ENCODE assay signal across 11 cellular contexts in the genomic region with DNA sequence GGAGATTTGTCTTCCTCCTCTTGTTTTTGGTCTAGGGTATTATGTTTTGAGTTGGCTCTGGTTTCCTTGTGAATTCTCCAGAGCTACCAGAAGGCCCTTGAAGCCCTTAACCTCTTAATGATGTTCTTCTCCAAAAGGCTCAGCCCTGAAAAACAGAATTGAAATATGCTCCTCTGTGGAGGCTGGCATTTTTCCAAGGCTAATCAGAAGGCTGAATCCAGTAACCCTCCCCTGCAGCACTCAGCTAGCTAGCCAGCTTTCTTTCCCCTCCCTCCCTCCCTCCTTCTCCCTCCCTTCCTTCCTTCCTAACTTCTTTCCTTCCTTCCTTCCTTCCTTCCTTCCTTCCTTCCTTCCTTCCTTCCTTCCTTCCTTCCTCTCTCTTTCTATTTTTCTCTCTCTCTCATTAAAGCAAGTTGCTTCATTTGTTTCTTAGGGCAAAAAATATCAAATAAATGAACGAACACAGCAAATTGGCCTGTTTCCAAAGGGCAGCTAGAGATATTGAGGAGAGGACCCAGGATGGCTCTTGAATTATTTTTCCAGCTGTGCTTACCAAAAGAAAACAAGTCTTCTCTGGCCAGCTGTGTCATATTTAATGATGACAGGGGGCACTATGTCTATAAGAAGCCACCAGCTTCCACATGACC. TPM values are rescaled to one million over a fixed set of nuclear protein-coding genes. Genes with fewer than 3 reads are reported as not detected.
DNase-seq lines count a peak whose midpoint lies in the region; ATAC-seq and TF ChIP-seq lines count a peak whose summit lies in the region.
"Had no signal": no experiment of that assay in that cellular context is flagged by ENCODE, and none has a peak within 500 bp of the region (broad histone marks: within the 10 kb centered on the region; RNA-seq: fewer than 3 reads in every experiment).

No MANE protein-coding gene starts in this region.

- H3K9me3 ChIP-seq in fibroblast of lung (ENCODE audit: control insufficient read depth, insufficient read depth, low read depth, low read length), result no peaks in the 10 kb centered on the region

- no peak for TF ChIP-seq CTCF in fibroblast of lung (conservative IDR thresholded peaks at IDR 0.05 in 1 of 2, IDR thresholded peaks at IDR 0.05 in 1 of 2; ENCODE audit: low read depth in 1 of 2, low read length in 2 of 2)

- H3K27ac ChIP-seq in fibroblast of lung (ENCODE audit: insufficient read depth, low read length), result no peak overlapping the region

- H3K4me2 ChIP-seq in fibroblast of lung (ENCODE audit: extremely low read depth, insufficient read depth, low read length), result no peak overlapping the region

- H3K79me2 ChIP-seq in fibroblast of lung (ENCODE audit: control insufficient read depth, insufficient read depth, low read length), result no peaks in the 10 kb centered on the region

- H4K20me1 ChIP-seq in fibroblast of lung (ENCODE audit: control insufficient read depth, extremely low read depth, insufficient read depth, low read length), result no peaks in the 10 kb centered on the region

- DNase-seq in D341Med (ENCODE audit: low spot score) (peak; percentile 17), NCI-H1436 (lab: John Stamatoyannopoulos, UW) (peak; percentile 82), NCI-H510A treated with DMSO at 0.1 percent for 48 hours (lab: John Stamatoyannopoulos, UW) (peak; percentile 96), fibroblast of lung (ENCODE audit: low read depth in 2 of 2) (peak; percentile 30 to 52), GDM1 (lab: John Stamatoyannopoulos, UW) (no peak), erythroblast (lab: John Stamatoyannopoulos, UW) (no peak)
- DNase-seq: KG1; naive thymus-derived CD8-positive, alpha-beta T cell; T-cell had no signal

- H3K9ac ChIP-seq in fibroblast of lung (ENCODE audit: insufficient read depth, low read length), result no peak overlapping the region

- no peak for TF ChIP-seq POLR2A in erythroblast (IDR thresholded peaks at IDR 0.05; ENCODE audit: low read length)

- no peaks in the 10 kb centered on the region for H3K4me1 ChIP-seq in fibroblast of lung (ENCODE audit: control insufficient read depth, extremely low read depth, insufficient read depth, low read length)

- no peak overlapping the region for H3K4me3 ChIP-seq in fibroblast of lung (replicated peaks in 1 of 4; ENCODE audit: control extremely low read depth in 1 of 4, insufficient read depth in 1 of 4, low read depth in 3 of 4, low read length in 4 of 4)

- H2AFZ ChIP-seq in fibroblast of lung (ENCODE audit: low read length), result no peak overlapping the region

- H3K36me3 ChIP-seq in fibroblast of lung (ENCODE audit: control insufficient read depth, insufficient read depth, low read length), result no peaks in the 10 kb centered on the region

- H3K27me3 ChIP-seq in fibroblast of lung (ENCODE audit: control insufficient read depth, insufficient read depth, low read length), result no peaks in the 10 kb centered on the region

- ATAC-seq in HG03342 (IDR thresholded peaks at IDR 0.05; ENCODE audit: unreplicated experiment) (no peak), GM19467 (IDR thresholded peaks at IDR 0.05; ENCODE audit: unreplicated experiment) (no peak)
- ATAC-seq: naive thymus-derived CD8-positive, alpha-beta T cell; T-cell had no signal

RNA-seq across cellular contexts. Expression of gene JAKMIP2, which starts 38.7 kb away (rescaled TPM):
- total RNA-seq in fibroblast of lung, result 0.51 and 1.3 TPM in 2 replicates
- polyA plus RNA-seq in fibroblast of lung, result 0.51 and 6.5 TPM in 2 replicates
- 0.29 and 5.3 TPM in 2 replicates for polyA plus RNA-seq in fibroblast of lung (2012)
- polyA minus RNA-seq in fibroblast of lung (ENCODE audit: low replicate concordance), result not detected in 2 replicates

Comparison
In these comparisons a context has a peak if more than half of its experiments do, and no peak if none do; other contexts are left out.
1. DNase-seq: peak in D341Med (single experiment), NCI-H1436 (single experiment), NCI-H510A treated with DMSO at 0.1 percent for 48 hours (single experiment) and fibroblast of lung (2 of 2); none in GDM1 (single experiment) and erythroblast (0 of 2).